In genomic region chr6:44190712-44191111, GRCh38 we compare ENCODE assay signal across 20 cellular contexts. TPM values are rescaled to one million over a fixed set of nuclear protein-coding genes. Genes with fewer than 3 reads are reported as not detected.
DNase-seq lines count a peak whose midpoint lies in the region; ATAC-seq and TF ChIP-seq lines count a peak whose summit lies in the region.
"Had no signal": no experiment of that assay in that cellular context is flagged by ENCODE, and none has a peak within 500 bp of the region (broad histone marks: within the 10 kb centered on the region; RNA-seq: fewer than 3 reads in every experiment).

No MANE protein-coding gene starts in this region.

- ATAC-seq in GM18520 (IDR thresholded peaks at IDR 0.05; ENCODE audit: unreplicated experiment) (peak; percentile 78), GM21723 (IDR thresholded peaks at IDR 0.05; ENCODE audit: unreplicated experiment) (peak; percentile 81), HG03280 (IDR thresholded peaks at IDR 0.05; ENCODE audit: unreplicated experiment) (peak; percentile 73)

- H3K4me3 ChIP-seq in fibroblast of villous mesenchyme (ENCODE audit: low read depth, low read length): no peak overlapping the region
- H3K4me3 ChIP-seq: BLaER1 treated with 17β-estradiol and CSF1 and Interleukin-3, amounts not matched to agents 10 nM and 100 nM; spleen; stomach had no signal

- peak; percentile 48 for DNase-seq in fibroblast of villous mesenchyme (ENCODE audit: low read depth)
- DNase-seq in A172 (ENCODE audit: low spot score): no peak
- no peak for DNase-seq in LoVo (ENCODE audit: low spot score)
- no peak for DNase-seq in NCI-H446 treated with DMSO at 0.1 percent for 48 hours (lab: John Stamatoyannopoulos, UW)
- DNase-seq in kidney glomerular epithelial cell (lab: John Stamatoyannopoulos, UW): no peak
- DNase-seq: activated naive CD4-positive, alpha-beta T cell treated with anti-CD3 and anti-CD28 coated beads, Interleukin-2, amount 50 U/mL, for 16 hours; DMS53; Kasumi-1; naive B cell; NCI-H1436 treated with DMSO at 0.1 percent for 48 hours; NCI-H345; SIG-M5; spleen; stomach had no signal

- no peak for TF ChIP-seq CTCF in fibroblast of villous mesenchyme (IDR thresholded peaks at IDR 0.05; ENCODE audit: insufficient read depth, low read depth, low read length)

RNA-seq across cellular contexts. Expression of gene MYMX, which starts 26.0 kb away (rescaled TPM):
- not detected in 2 replicates for total RNA-seq in fibroblast of villous mesenchyme
- not detected in 2 replicates for total RNA-seq in A172 (2014; rRNA removed; shearing (Covaris generic))
- total RNA-seq: activated CD8-positive, alpha-beta memory T cell treated with anti-CD3 and anti-CD28 coated beads for 36 hours; progenitor cell of endocrine pancreas; stomach had no signal

RNA-seq across cellular contexts. Expression of gene CAPN11, which starts 32.1 kb away (rescaled TPM):
- not detected in 2 replicates for total RNA-seq in fibroblast of villous mesenchyme
- not detected in 2 replicates for total RNA-seq in A172 (2014; rRNA removed; shearing (Covaris generic))
- total RNA-seq: activated CD8-positive, alpha-beta memory T cell treated with anti-CD3 and anti-CD28 coated beads for 36 hours; progenitor cell of endocrine pancreas had no signal

RNA-seq across cellular contexts. Expression of gene SLC29A1, which starts 32.7 kb away (rescaled TPM):
- 7.1 and 9.5 TPM in 2 replicates for total RNA-seq in fibroblast of villous mesenchyme
- total RNA-seq in A172 (2014; rRNA removed; shearing (Covaris generic)): 24.7 and 26.2 TPM in 2 replicates

RNA-seq across cellular contexts. Expression of gene HSP90AB1, which starts 56.2 kb away (rescaled TPM):
- total RNA-seq in fibroblast of villous mesenchyme: 573 and 928 TPM in 2 replicates
- 2,477 and 2,544 TPM in 2 replicates for total RNA-seq in A172 (2014; rRNA removed; shearing (Covaris generic))
